ENCODE assay signal across 8 cellular contexts in genomic region chr16:52547001-52547833, GRCh38. TPM values are rescaled to one million over a fixed set of nuclear protein-coding genes. Genes with fewer than 3 reads are reported as not detected.
DNase-seq lines count a peak whose midpoint lies in the region; ATAC-seq and TF ChIP-seq lines count a peak whose summit lies in the region.
"Had no signal": no experiment of that assay in that cellular context is flagged by ENCODE, and none has a peak within 500 bp of the region (broad histone marks: within the 10 kb centered on the region; RNA-seq: fewer than 3 reads in every experiment).

TSS of gene TOX3 (minus strand) at chr16:52547143. CDS start at chr16:52546723, 420 bp downstream.

- H3K9me3 ChIP-seq in HEK293 (ENCODE audit: control insufficient read depth, insufficient read depth, low read depth, low read length): no peaks in the 10 kb centered on the region
- no peaks in the 10 kb centered on the region for H3K9me3 ChIP-seq in smooth muscle cell (replicated peaks; ENCODE audit: low read depth)

- no peaks in the 10 kb centered on the region for H3K79me2 ChIP-seq in smooth muscle cell (ENCODE audit: low read depth)

- H3K4me3 ChIP-seq in HEK293 (ENCODE audit: low read depth, low read length) (peak within 1 kb of the TSS; percentile 63), smooth muscle cell (peak within 1 kb of the TSS; percentile 56)

- H3K4me2 ChIP-seq in smooth muscle cell: peak within 1 kb of the TSS; percentile 81

- no peak within 1 kb of the TSS for H3K9ac ChIP-seq in smooth muscle cell (ENCODE audit: low read depth)

- H3K36me3 ChIP-seq in HEK293 (ENCODE audit: control insufficient read depth in 2 of 2, insufficient read depth in 1 of 2, low read length in 2 of 2) (no peaks in the 10 kb centered on the region), smooth muscle cell (ENCODE audit: low read depth) (no peaks in the 10 kb centered on the region)

- TF ChIP-seq CTCF in HEK293 (tag by site-specific recombination; IDR thresholded peaks at IDR 0.05) (no peak), smooth muscle cell (IDR thresholded peaks at IDR 0.05; ENCODE audit: borderline replicate concordance, insufficient read depth, poor library complexity, severe bottlenecking) (no peak)

- WGBS in smooth muscle cell (ENCODE audit: low lambda C conversion rate): 6% methylated on average over 26 of the region's 83 CpGs

- POLR2A ChIA-PET in HEK293 (lab: Yijun Ruan, JAX): interaction anchor here (0.6 kb wide), 2 partner anchors 10 to 240 kb away, joined by 3 to 4 read pairs; no protein-coding TSS in a partner anchor

- DNase-seq in NCI-H526 treated with DMSO at 0.1 percent for 48 hours (lab: John Stamatoyannopoulos, UW) (peak; percentile 17), iPS-NIHi7 (ENCODE audit: extremely low spot score) (peak; percentile 57), smooth muscle cell (lab: John Stamatoyannopoulos, UW; ENCODE audit: unreplicated experiment) (no peak), GDM1 (lab: John Stamatoyannopoulos, UW) (no peak), GF-D8 (lab: John Stamatoyannopoulos, UW) (no peak)
- DNase-seq: MV-4-11 had no signal

- H3K4me1 ChIP-seq in HEK293 (ENCODE audit: control insufficient read depth, insufficient read depth, low read length) (peaks cover 24% of the 10 kb centered on the region), smooth muscle cell (ENCODE audit: low read depth) (peaks cover 24% of the 10 kb centered on the region)

- H4K20me1 ChIP-seq in smooth muscle cell (ENCODE audit: low read depth): no peaks in the 10 kb centered on the region

- H3F3A ChIP-seq in smooth muscle cell (ENCODE audit: low read depth): no peaks in the 10 kb centered on the region

- no peak within 1 kb of the TSS for H2AFZ ChIP-seq in smooth muscle cell (ENCODE audit: low read depth)

- CTCF ChIA-PET in HEK293 (lab: Yijun Ruan, JAX): no interaction called here

- peak within 1 kb of the TSS; percentile 82; the same call in 1 of the 2 replicates for H3K27ac ChIP-seq in HEK293 (ENCODE audit: extremely low read depth, low read depth, low read length)
- no peak within 1 kb of the TSS for H3K27ac ChIP-seq in smooth muscle cell (ENCODE audit: low read depth)

- H3K27me3 ChIP-seq in smooth muscle cell (ENCODE audit: low read depth): peaks cover 95% of the 10 kb centered on the region

- no peak for ATAC-seq in GM19035 (IDR thresholded peaks at IDR 0.05; ENCODE audit: unreplicated experiment)

TF ChIP-seq in HEK293, 187 proteins besides CTCF, POLR2A, EP300 and RAD21 (continues in another document):
- TF ChIP-seq PRDM10 (tag by site-specific recombination; IDR thresholded peaks at IDR 0.05): 0 out of 2 replicates have a peak, but pooled peaks have one; percentile 43
- no peak for TF ChIP-seq ZNF426 (tag by site-specific recombination; IDR thresholded peaks at IDR 0.05)
- 0 out of 2 replicates have a peak, but pooled peaks have one; percentile 39 for TF ChIP-seq ZNF76 (tag by site-specific recombination; IDR thresholded peaks at IDR 0.05; ENCODE audit: borderline replicate concordance, low read depth)
- no peak for TF ChIP-seq BCL11B (tag by site-specific recombination; IDR thresholded peaks at IDR 0.05; ENCODE audit: low read depth)
- TF ChIP-seq ZBTB17 (tag by site-specific recombination; IDR thresholded peaks at IDR 0.05): no peak
- no peak for TF ChIP-seq ZNF792 (tag by site-specific recombination; IDR thresholded peaks at IDR 0.05)
- TF ChIP-seq ZBTB26 (tag by site-specific recombination; optimal IDR thresholded peaks at IDR 0.05): peak; percentile 31
- peak; percentile 99 for TF ChIP-seq ZBTB20 (tag by site-specific recombination; IDR thresholded peaks at IDR 0.05)
- no peak for TF ChIP-seq ZNF266 (tag by site-specific recombination; IDR thresholded peaks at IDR 0.05; ENCODE audit: low read depth)
- TF ChIP-seq ZNF514 (tag by site-specific recombination; IDR thresholded peaks at IDR 0.05): no peak
- TF ChIP-seq SP2 (tag by site-specific recombination; IDR thresholded peaks at IDR 0.05): peak; percentile 22; the same call in 1 of the 2 replicates
- no peak for TF ChIP-seq ZNF558 (tag by site-specific recombination; IDR thresholded peaks at IDR 0.05)
- TF ChIP-seq ZIC2 (tag by site-specific recombination; IDR thresholded peaks at IDR 0.05): peak; percentile 26; the same call in 1 of the 2 replicates
- peak; percentile 20; the same call in 1 of the 2 replicates for TF ChIP-seq KLF7 (tag by site-specific recombination; IDR thresholded peaks at IDR 0.05; ENCODE audit: borderline replicate concordance)
- no peak for TF ChIP-seq ZNF639 (tag by site-specific recombination; IDR thresholded peaks at IDR 0.05)
- TF ChIP-seq KLF16 (tag by site-specific recombination; IDR thresholded peaks at IDR 0.05): peak; percentile 70
- 0 out of 2 replicates have a peak, but pooled peaks have one; percentile 18 for TF ChIP-seq ZXDB (tag by site-specific recombination; IDR thresholded peaks at IDR 0.05)
- peak; percentile 82 for TF ChIP-seq ZNF398 (tag by site-specific recombination; IDR thresholded peaks at IDR 0.05)
- 0 out of 2 replicates have a peak, but pooled peaks have one; percentile 29 for TF ChIP-seq KLF1 (tag by site-specific recombination; IDR thresholded peaks at IDR 0.05)
- no peak for TF ChIP-seq ZNF112 (tag by site-specific recombination; IDR thresholded peaks at IDR 0.05)
- no peak for TF ChIP-seq SETDB1 (IDR thresholded peaks at IDR 0.05; ENCODE audit: insufficient read length, low read length)
- TF ChIP-seq SCRT2 (tag by site-specific recombination; IDR thresholded peaks at IDR 0.05): peak; percentile 39; the same call in 1 of the 2 replicates
- TF ChIP-seq KLF9 (tag by site-specific recombination; IDR thresholded peaks at IDR 0.05; ENCODE audit: low read depth): no peak
- TF ChIP-seq ZNF335 (tag by site-specific recombination; conservative IDR thresholded peaks at IDR 0.05): peak; percentile 71
- TF ChIP-seq ZNF777 (tag by site-specific recombination; IDR thresholded peaks at IDR 0.05; ENCODE audit: borderline replicate concordance): peak; percentile 89

RNA-seq across cellular contexts. Expression of gene TOX3, which starts in this region (rescaled TPM):
- total RNA-seq in smooth muscle cell: 0.18 and 0.22 TPM in 2 replicates
- 0.49 and 1.1 TPM in 2 replicates for polyA plus RNA-seq in smooth muscle cell

Comparison
In these comparisons a context has a peak if more than half of its experiments do, and no peak if none do; other contexts are left out.
1. DNase-seq: peak in NCI-H526 treated with DMSO at 0.1 percent for 48 hours (single experiment) and iPS-NIHi7 (single experiment); none in smooth muscle cell (single experiment), GDM1 (single experiment) and GF-D8 (single experiment).